ENCODE assay signal across 3 cellular contexts in the genomic region with DNA sequence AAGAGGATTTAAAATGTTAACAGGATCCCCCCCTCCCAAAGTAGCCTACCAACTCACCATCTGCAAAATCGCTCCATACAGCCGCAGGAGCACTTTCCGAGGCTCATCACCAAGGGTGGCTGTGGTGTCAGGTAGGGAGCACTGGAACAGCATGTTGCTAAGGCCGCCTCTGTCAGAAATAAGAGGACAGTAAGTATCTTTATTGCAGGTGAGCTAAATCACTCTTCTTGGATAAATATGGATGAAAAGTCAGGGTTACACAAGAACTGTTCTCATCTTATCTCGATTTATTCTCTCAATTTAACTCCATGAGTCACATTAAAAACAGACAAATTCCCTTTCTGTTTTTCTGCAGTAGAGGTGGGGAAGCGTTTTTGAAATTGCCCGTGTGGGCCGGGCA.
TF ChIP-seq lines count a peak whose summit lies in the region.

No MANE protein-coding gene starts in this region.

TF ChIP-seq in GM23338, 12 proteins besides CTCF, POLR2A, EP300 and RAD21 (continues in another document):
- TF ChIP-seq NANOG (IDR thresholded peaks at IDR 0.05; ENCODE audit: borderline replicate concordance) (no peak), EZH2 (IDR thresholded peaks at IDR 0.05; ENCODE audit: low read depth, unreplicated experiment) (no peak), CREB1 (CRISPR knock-in tag; IDR thresholded peaks at IDR 0.05; ENCODE audit: low read depth) (no peak), STAT1 (IDR thresholded peaks at IDR 0.05; ENCODE audit: unreplicated experiment) (no peak), JUNB (IDR thresholded peaks at IDR 0.05; ENCODE audit: unreplicated experiment) (no peak), ZNF331 (CRISPR knock-in tag; IDR thresholded peaks at IDR 0.05; ENCODE audit: low read depth) (no peak), POLR2AphosphoS5 (IDR thresholded peaks at IDR 0.05; ENCODE audit: low read depth) (no peak)
- TF ChIP-seq, protein P1, sequence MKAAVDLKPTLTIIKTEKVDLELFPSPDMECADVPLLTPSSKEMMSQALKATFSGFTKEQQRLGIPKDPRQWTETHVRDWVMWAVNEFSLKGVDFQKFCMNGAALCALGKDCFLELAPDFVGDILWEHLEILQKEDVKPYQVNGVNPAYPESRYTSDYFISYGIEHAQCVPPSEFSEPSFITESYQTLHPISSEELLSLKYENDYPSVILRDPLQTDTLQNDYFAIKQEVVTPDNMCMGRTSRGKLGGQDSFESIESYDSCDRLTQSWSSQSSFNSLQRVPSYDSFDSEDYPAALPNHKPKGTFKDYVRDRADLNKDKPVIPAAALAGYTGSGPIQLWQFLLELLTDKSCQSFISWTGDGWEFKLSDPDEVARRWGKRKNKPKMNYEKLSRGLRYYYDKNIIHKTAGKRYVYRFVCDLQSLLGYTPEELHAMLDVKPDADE (IDR thresholded peaks at IDR 0.05), result no peak

TF ChIP-seq in H1, 55 proteins besides CTCF, POLR2A, EP300 and RAD21:
- TF ChIP-seq RBBP5 (IDR thresholded peaks at IDR 0.05; ENCODE audit: borderline replicate concordance, low read depth, low read length) (no peak), TEAD4 (IDR thresholded peaks at IDR 0.05; ENCODE audit: low read depth, low read length) (no peak), YY1 (IDR thresholded peaks at IDR 0.05; ENCODE audit: low read depth, low read length) (no peak), KDM4A (IDR thresholded peaks at IDR 0.05; ENCODE audit: low read depth, low read length, severe bottlenecking) (no peak), JUND (IDR thresholded peaks at IDR 0.05; ENCODE audit: low read length) (no peak), CTBP2 (IDR thresholded peaks at IDR 0.05; ENCODE audit: borderline replicate concordance, insufficient read depth, insufficient read length, low read length) (no peak), SAP30 (IDR thresholded peaks at IDR 0.05; ENCODE audit: insufficient read depth, insufficient replicate concordance, low read length) (no peak), EZH2 (IDR thresholded peaks at IDR 0.05; ENCODE audit: low read depth, low read length, severe bottlenecking) (no peak), BRCA1 (IDR thresholded peaks at IDR 0.05; ENCODE audit: low read depth, low read length) (no peak), SIN3A (conservative IDR thresholded peaks at IDR 0.05 in 1 of 2, IDR thresholded peaks at IDR 0.05 in 1 of 2; ENCODE audit: low read depth in 1 of 2, low read length in 2 of 2) (no peak), NANOG (IDR thresholded peaks at IDR 0.05; ENCODE audit: insufficient read depth, low read depth, low read length, poor library complexity, severe bottlenecking) (no peak), CHD1 (IDR thresholded peaks at IDR 0.05; ENCODE audit: low read depth, low read length) (no peak), ZNF274 (IDR thresholded peaks at IDR 0.05; ENCODE audit: borderline replicate concordance, extremely low read depth, low read length) (no peak), MAX (IDR thresholded peaks at IDR 0.05) (no peak), RXRA (IDR thresholded peaks at IDR 0.05; ENCODE audit: insufficient read depth, low read depth, low read length) (no peak), POU5F1 (IDR thresholded peaks at IDR 0.05; ENCODE audit: low read depth, low read length) (no peak), RFX5 (IDR thresholded peaks at IDR 0.05; ENCODE audit: borderline replicate concordance, low read depth, low read length) (no peak)
- TF ChIP-seq, protein P2, sequence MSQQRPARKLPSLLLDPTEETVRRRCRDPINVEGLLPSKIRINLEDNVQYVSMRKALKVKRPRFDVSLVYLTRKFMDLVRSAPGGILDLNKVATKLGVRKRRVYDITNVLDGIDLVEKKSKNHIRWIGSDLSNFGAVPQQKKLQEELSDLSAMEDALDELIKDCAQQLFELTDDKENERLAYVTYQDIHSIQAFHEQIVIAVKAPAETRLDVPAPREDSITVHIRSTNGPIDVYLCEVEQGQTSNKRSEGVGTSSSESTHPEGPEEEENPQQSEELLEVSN (IDR thresholded peaks at IDR 0.05), result no peak

TF ChIP-seq in SK-N-SH treated with all-trans-retinoic acid at 6 μM for 48 hours, 23 proteins besides CTCF, POLR2A, EP300 and RAD21:
- no peak for TF ChIP-seq ZNF565 (CRISPR knock-in tag; conservative IDR thresholded peaks at IDR 0.05; ENCODE audit: low read depth)
- no peak for TF ChIP-seq ZFP30 (CRISPR knock-in tag; IDR thresholded peaks at IDR 0.05)
- TF ChIP-seq ZC3H10 (CRISPR knock-in tag; IDR thresholded peaks at IDR 0.05), result no peak
- TF ChIP-seq ISL1 (CRISPR knock-in tag; IDR thresholded peaks at IDR 0.05), result no peak
- TF ChIP-seq ZNF8 (CRISPR knock-in tag; IDR thresholded peaks at IDR 0.05), result no peak
- no peak for TF ChIP-seq OSR1 (CRISPR knock-in tag; IDR thresholded peaks at IDR 0.05)
- TF ChIP-seq PPARA (CRISPR knock-in tag; IDR thresholded peaks at IDR 0.05; ENCODE audit: borderline replicate concordance), result no peak
- TF ChIP-seq, protein P3, sequence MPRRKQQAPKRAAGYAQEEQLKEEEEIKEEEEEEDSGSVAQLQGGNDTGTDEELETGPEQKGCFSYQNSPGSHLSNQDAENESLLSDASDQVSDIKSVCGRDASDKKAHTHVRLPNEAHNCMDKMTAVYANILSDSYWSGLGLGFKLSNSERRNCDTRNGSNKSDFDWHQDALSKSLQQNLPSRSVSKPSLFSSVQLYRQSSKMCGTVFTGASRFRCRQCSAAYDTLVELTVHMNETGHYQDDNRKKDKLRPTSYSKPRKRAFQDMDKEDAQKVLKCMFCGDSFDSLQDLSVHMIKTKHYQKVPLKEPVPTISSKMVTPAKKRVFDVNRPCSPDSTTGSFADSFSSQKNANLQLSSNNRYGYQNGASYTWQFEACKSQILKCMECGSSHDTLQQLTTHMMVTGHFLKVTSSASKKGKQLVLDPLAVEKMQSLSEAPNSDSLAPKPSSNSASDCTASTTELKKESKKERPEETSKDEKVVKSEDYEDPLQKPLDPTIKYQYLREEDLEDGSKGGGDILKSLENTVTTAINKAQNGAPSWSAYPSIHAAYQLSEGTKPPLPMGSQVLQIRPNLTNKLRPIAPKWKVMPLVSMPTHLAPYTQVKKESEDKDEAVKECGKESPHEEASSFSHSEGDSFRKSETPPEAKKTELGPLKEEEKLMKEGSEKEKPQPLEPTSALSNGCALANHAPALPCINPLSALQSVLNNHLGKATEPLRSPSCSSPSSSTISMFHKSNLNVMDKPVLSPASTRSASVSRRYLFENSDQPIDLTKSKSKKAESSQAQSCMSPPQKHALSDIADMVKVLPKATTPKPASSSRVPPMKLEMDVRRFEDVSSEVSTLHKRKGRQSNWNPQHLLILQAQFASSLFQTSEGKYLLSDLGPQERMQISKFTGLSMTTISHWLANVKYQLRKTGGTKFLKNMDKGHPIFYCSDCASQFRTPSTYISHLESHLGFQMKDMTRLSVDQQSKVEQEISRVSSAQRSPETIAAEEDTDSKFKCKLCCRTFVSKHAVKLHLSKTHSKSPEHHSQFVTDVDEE (CRISPR knock-in tag; IDR thresholded peaks at IDR 0.05), result no peak
- TF ChIP-seq ARNTL (CRISPR knock-in tag; IDR thresholded peaks at IDR 0.05; ENCODE audit: borderline replicate concordance, low read depth), result no peak
- no peak for TF ChIP-seq SNAI2 (CRISPR knock-in tag; IDR thresholded peaks at IDR 0.05)
- no peak for TF ChIP-seq RARB (CRISPR knock-in tag; IDR thresholded peaks at IDR 0.05)
- no peak for TF ChIP-seq POU6F1 (CRISPR knock-in tag; IDR thresholded peaks at IDR 0.05; ENCODE audit: borderline replicate concordance, low read depth)
- TF ChIP-seq CSRNP3 (CRISPR knock-in tag; IDR thresholded peaks at IDR 0.05), result no peak
- no peak for TF ChIP-seq ZFP3 (CRISPR knock-in tag; IDR thresholded peaks at IDR 0.05)
- TF ChIP-seq TOX (CRISPR knock-in tag; IDR thresholded peaks at IDR 0.05; ENCODE audit: borderline replicate concordance), result no peak
TF ChIP-seq in SK-N-SH treated with all-trans-retinoic acid at 6 μM for 48 hours: peak in this region for 0.
